8 cellular contexts compared by ENCODE assay signal in the genomic region with DNA sequence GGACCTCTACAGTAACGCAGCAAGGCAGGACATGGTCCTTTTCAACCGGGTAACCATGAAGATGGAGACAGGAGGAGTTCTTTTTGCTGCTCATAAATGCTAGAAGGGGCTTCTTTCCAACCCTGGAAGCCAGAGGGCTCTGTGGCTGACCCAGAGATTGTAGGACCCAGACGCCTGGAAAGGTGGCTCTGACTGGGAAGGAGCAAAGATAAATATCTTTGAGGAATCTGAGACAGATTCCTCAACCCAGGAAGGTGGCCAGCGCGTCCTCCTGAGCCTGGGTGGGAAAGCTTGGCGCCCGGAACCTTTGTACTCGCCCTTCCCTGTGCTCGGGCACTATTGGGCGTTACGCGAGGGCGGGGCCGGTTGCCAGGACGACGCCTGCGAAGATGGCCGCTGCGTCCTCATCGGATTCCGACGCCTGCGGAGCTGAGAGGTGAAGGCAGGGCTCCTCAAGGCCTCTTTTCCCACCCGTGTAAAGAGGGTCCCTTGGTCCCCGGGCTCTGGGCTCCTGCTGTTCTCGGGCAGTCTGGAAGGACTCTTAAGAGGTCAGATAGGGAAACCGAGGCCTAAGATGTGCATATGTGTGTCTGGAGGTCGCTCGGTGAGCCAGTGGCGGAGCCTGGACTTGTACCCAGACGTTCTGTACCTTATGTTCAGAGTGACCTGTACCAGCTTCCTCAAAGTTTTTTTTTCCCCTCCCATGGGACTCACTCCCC. TPM values are rescaled to one million over a fixed set of nuclear protein-coding genes. Genes with fewer than 3 reads are reported as not detected.
DNase-seq lines count a peak whose midpoint lies in the region; ATAC-seq and TF ChIP-seq lines count a peak whose summit lies in the region.

A gene (plus strand): TSS at position 365 of the 719 bp plus-strand sequence. CDS start 25 bp downstream, at position 390.

- H3K4me3 ChIP-seq in HFF-Myc (replicated peaks; ENCODE audit: low read depth, low read length) (peak within 1 kb of the TSS; percentile 81), adrenal gland (peak within 1 kb of the TSS; percentile 49 to 97 (median 75)), upper lobe of left lung (peak within 1 kb of the TSS; percentile 75 to 96 (median 88))

- H3K27me3 ChIP-seq in adrenal gland: no peaks in the 10 kb centered on the region
- no peaks in the 10 kb centered on the region for H3K27me3 ChIP-seq in upper lobe of left lung

- peaks cover 7% of the 10 kb centered on the region for H3K4me1 Mint-ChIP-seq in progenitor cell of endocrine pancreas (ENCODE audit: low read depth)

- intact Hi-C loops in T-helper 1 cell treated with Interleukin-12 subunit alpha and Interleukin-12 subunit beta and Interleukin-4 antibody, amounts not matched to agents 30 ng/mL and 1 ng/mL, for 36 hours (cut with micrococcal nuclease): loop anchor here (1.0 kb wide), 6 partner anchors 30 to 168 kb away; a partner anchor contains a TSS
- intact Hi-C loops in adrenal gland (cut with DNase I) (no loop called here), left cardiac atrium (cut with DNase I) (no loop called here)

- H3K4me3 Mint-ChIP-seq in progenitor cell of endocrine pancreas (ENCODE audit: low read depth): peak within 1 kb of the TSS; percentile 96

- TF ChIP-seq POLR2A in adrenal gland (IDR thresholded peaks at IDR 0.05): peak in 1 of 2 donors; percentile 18
- peak in 3 of 4 donors; percentile 26 to 64 (median 50) for TF ChIP-seq POLR2A in upper lobe of left lung (IDR thresholded peaks at IDR 0.05)

- whole genome bisulfite sequencing in adrenal gland, 4 donors: 1 to 4% (median 3%) methylated on average over 13 to 31 of the region's 31 CpGs
- WGBS in upper lobe of left lung, 2 donors: 1 to 3% methylated on average over 11 to 31 of the region's 31 CpGs

- peak within 1 kb of the TSS; percentile 95 for H3K27ac Mint-ChIP-seq in progenitor cell of endocrine pancreas

- ATAC-seq in left cardiac atrium (peak; percentile 97 to 98), upper lobe of left lung (ENCODE audit: low FRiP score in 2 of 2) (peak; percentile 93 to 97)

- H3K9ac ChIP-seq in ES-I3 (ENCODE audit: low read depth, low read length): peak within 1 kb of the TSS; percentile 88

- H3K4me1 ChIP-seq in ES-I3 (ENCODE audit: insufficient read depth, low read length): no peaks in the 10 kb centered on the region
- H3K4me1 ChIP-seq in adrenal gland (replicated peaks in 1 of 2): peaks cover 8 to 9% of the 10 kb centered on the region in 2 donors
- H3K4me1 ChIP-seq in upper lobe of left lung: peaks cover 9 to 15% (median 13%) of the 10 kb centered on the region in 4 donors

- H3K36me3 ChIP-seq in ES-I3 (ENCODE audit: insufficient read depth, low read length) (peaks cover 4% of the 10 kb centered on the region; the same call in 1 of the 2 replicates), adrenal gland (replicated peaks in 1 of 2) (peaks cover 0 to 13% of the 10 kb centered on the region in 2 donors), upper lobe of left lung (peaks cover 0 to 22% (median 11%) of the 10 kb centered on the region in 4 donors)

- H3K36me3 Mint-ChIP-seq in progenitor cell of endocrine pancreas (ENCODE audit: insufficient read depth): peaks cover 14% of the 10 kb centered on the region

- no peak for TF ChIP-seq EP300 in upper lobe of left lung (IDR thresholded peaks at IDR 0.05)

- H3K27me3 Mint-ChIP-seq in progenitor cell of endocrine pancreas: no peaks in the 10 kb centered on the region

- TF ChIP-seq CTCF in HFF-Myc (IDR thresholded peaks at IDR 0.05; ENCODE audit: low read depth, low read length, missing control alignments) (no peak), adrenal gland (IDR thresholded peaks at IDR 0.05) (no peak), progenitor cell of endocrine pancreas (IDR thresholded peaks at IDR 0.05; ENCODE audit: unreplicated experiment) (no peak), upper lobe of left lung (IDR thresholded peaks at IDR 0.05) (no peak)

- DNase-seq in HFF-Myc (ENCODE audit: extremely low read depth, low read depth) (peak; percentile 46), NCI-H1105 treated with DMSO at 0.1 percent for 48 hours (lab: John Stamatoyannopoulos, UW) (peak; percentile 74), adrenal gland (peak; percentile 82 to 93 (median 88)), left cardiac atrium (peak; percentile 91), progenitor cell of endocrine pancreas (ENCODE audit: low spot score, unreplicated experiment) (peak; percentile 72), upper lobe of left lung (peak; percentile 87 to 98)

- no peaks in the 10 kb centered on the region for H3K9me3 Mint-ChIP-seq in progenitor cell of endocrine pancreas (ENCODE audit: low read depth)

- peak within 1 kb of the TSS in 1 of 5 donors; percentile 60 for H3K27ac ChIP-seq in adrenal gland
- peak within 1 kb of the TSS; percentile 4 to 76 (median 34) for H3K27ac ChIP-seq in upper lobe of left lung

- no peaks in the 10 kb centered on the region for H3K9me3 ChIP-seq in ES-I3 (ENCODE audit: control insufficient read depth, insufficient read depth, low read length)
- H3K9me3 ChIP-seq in adrenal gland (replicated peaks in 1 of 3): no peaks in the 10 kb centered on the region
- no peaks in the 10 kb centered on the region for H3K9me3 ChIP-seq in upper lobe of left lung

RNA-seq across cellular contexts. Expression of the gene that starts here (rescaled TPM):
- 21.5 and 23.4 TPM in 2 replicates for total RNA-seq in T-helper 1 cell treated with Interleukin-12 subunit alpha and Interleukin-12 subunit beta and Interleukin-4 antibody, amounts not matched to agents 30 ng/mL and 1 ng/mL, for 36 hours
- total RNA-seq in adrenal gland: 100 to 1,000 TPM in 2 of 8 donors, 10 to 100 TPM in 6; 27.7 to 132 (median 57.8) TPM
- 10 to 100 TPM; 24.1 to 39.5 (median 26.7) TPM for polyA plus RNA-seq in adrenal gland
- 10 to 100 TPM; 18.7 to 18.9 TPM for total RNA-seq in left cardiac atrium
- 75.4 and 80.3 TPM in 2 replicates for total RNA-seq in progenitor cell of endocrine pancreas
- total RNA-seq in upper lobe of left lung: 100 to 1,000 TPM in 1 of 6 donors, 10 to 100 TPM in 5; 26.0 to 145 (median 44.8) TPM
